In the genomic region with DNA sequence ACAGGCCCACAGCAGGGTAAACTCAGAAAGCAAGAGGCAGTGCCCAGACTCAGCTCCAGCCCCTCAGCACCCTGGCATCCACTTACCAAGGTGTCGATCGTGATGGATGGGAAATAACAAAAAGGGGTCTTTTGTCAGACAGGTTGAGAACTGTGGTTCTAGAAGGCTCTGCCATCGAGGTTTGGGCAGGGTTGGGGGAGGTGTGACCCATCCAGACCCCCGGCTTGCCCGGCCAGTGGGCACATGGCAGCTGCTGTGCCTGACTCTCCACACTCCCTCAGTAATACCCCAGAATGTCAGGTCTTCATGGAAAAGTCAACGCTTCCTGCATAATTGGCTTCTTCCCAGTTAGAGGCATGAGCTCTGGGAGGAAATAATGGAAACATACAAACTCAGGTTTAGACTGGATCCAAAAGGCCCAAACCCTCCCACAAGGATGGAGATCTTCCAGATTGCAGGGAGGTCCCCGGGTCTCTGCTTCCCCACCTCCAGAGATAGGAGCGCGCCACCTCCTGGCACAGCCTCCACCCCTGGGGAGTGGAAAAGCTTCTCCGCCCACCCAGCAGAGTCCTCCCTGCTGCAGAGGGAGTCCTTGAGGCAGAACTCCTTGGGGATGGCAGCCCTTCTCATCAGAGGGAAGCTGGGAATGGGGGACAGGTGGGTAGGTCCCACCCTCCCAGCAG, we compare ENCODE assay signal across 26 cellular contexts.
DNase-seq lines count a peak whose midpoint lies in the region; ATAC-seq, FAIRE-seq and TF ChIP-seq lines count a peak whose summit lies in the region.
"Had no signal": no experiment of that assay in that cellular context is flagged by ENCODE, and none has a peak within 500 bp of the region (broad histone marks: within the 10 kb centered on the region; RNA-seq: fewer than 3 reads in every experiment).

No MANE protein-coding gene starts in this region.

- H4K20me1 ChIP-seq in HepG2 (ENCODE audit: insufficient read depth, low read length): no peaks in the 10 kb centered on the region; the same call in 1 of the 2 replicates

- H3K4me3 ChIP-seq in HepG2 (replicated peaks in 1 of 3; ENCODE audit: insufficient read depth in 1 of 3, low read depth in 2 of 3, low read length in 3 of 3): peak overlapping the region in 1 of 3 experiments; percentile 32; a peak in 1 of 6 replicates
- H3K4me3 ChIP-seq: A549, PC-9, SJSA1 had no signal

- no TSS peak for BruUV-seq in HepG2 (replicated peaks; lab: Mats Ljungman, UMichigan)

- TF ChIP-seq POLR2A in HepG2 (IDR thresholded peaks at IDR 0.05; ENCODE audit: insufficient read depth in 1 of 2, low read depth in 2 of 2, low read length in 2 of 2): no peak

- 0 out of 2 replicates have a peak overlapping the region, but pooled peaks have one; percentile 42 for H3K4me2 ChIP-seq in HepG2 (ENCODE audit: low read depth, low read length)
- H3K4me2 ChIP-seq: A549, PC-9 had no signal

- peak; percentile 13 for DNase-seq in left ventricle myocardium superior
- DNase-seq in left cardiac atrium: no peak
- DNase-seq in T-helper 17 cell: no peak
- DNase-seq in HepG2 (ENCODE audit: low spot score): no peak
- no peak for DNase-seq in glutamatergic neuron
- DNase-seq in D341Med (ENCODE audit: low spot score): no peak
- DNase-seq: Calu3, DMS153, KG1, MM.1S, NCI-H1417, NCI-H1694, NCI-H2081, NCI-H2227 treated with DMSO at 0.1 percent for 48 hours, NCI-H748 treated with DMSO at 0.1 percent for 48 hours, PC-9, T-cell had no signal

- 100% methylated on average over 5 of the region's 10 CpGs for WGBS in HepG2 (ENCODE audit: low lambda C conversion rate)

- H3K9ac ChIP-seq in HepG2 (ENCODE audit: insufficient read depth, low read depth, low read length): no peak overlapping the region

- no peak for TF ChIP-seq RAD21 in HepG2 (CRISPR knock-in tag; IDR thresholded peaks at IDR 0.05)

- H3K27ac Mint-ChIP-seq in T-helper 17 cell (peak overlapping the region; percentile 14), glutamatergic neuron (ENCODE audit: unreplicated experiment) (no peak overlapping the region)
- H3K27ac Mint-ChIP-seq: T-cell had no signal

- H3K27me3 Mint-ChIP-seq in T-helper 17 cell (no peaks in the 10 kb centered on the region), glutamatergic neuron (ENCODE audit: unreplicated experiment) (peaks cover 2% of the 10 kb centered on the region)

- H2AFZ ChIP-seq in HepG2 (ENCODE audit: low read length): no peak overlapping the region
- H2AFZ ChIP-seq: PC-9 had no signal

- intact Hi-C loops in left ventricle myocardium superior (cut with micrococcal nuclease) (no loop called here), left cardiac atrium (cut with DNase I) (no loop called here), HepG2 (cut with micrococcal nuclease; ENCODE audit: unreplicated experiment) (no loop called here)

- in situ Hi-C loops in HepG2 (cut with HindIII; ENCODE audit: extremely low pct_ligation_motif_present, low pct_unique_long_range_greater_than_20kb): no loop called here

- H3K9me3 ChIP-seq in T-helper 17 cell (ENCODE audit: control insufficient read depth, low read length, poor library complexity, severe bottlenecking): no peaks in the 10 kb centered on the region
- H3K9me3 ChIP-seq in HepG2 (ENCODE audit: low read length): no peaks in the 10 kb centered on the region
- H3K9me3 ChIP-seq: A549, SJSA1 had no signal

- CTCF ChIA-PET in HepG2 (lab: Yijun Ruan, JAX; ENCODE audit: low intra/inter-chr PET ratio, low total read pairs): no interaction called here

- POLR2A ChIA-PET in HepG2 (lab: Yijun Ruan, JAX): interaction anchor here (1.0 to 1.4 kb wide), 2 partner anchors 32 to 58 kb away, joined by 3 read pairs; no protein-coding TSS in a partner anchor

- H3K4me1 Mint-ChIP-seq in T-helper 17 cell (peaks cover 4% of the 10 kb centered on the region), glutamatergic neuron (ENCODE audit: low read depth, unreplicated experiment) (peaks cover 7% of the 10 kb centered on the region)
- H3K4me1 Mint-ChIP-seq: CD8-positive, alpha-beta memory T cell had no signal

- no peak for TF ChIP-seq EP300 in HepG2 (IDR thresholded peaks at IDR 0.05; ENCODE audit: low read depth in 2 of 2, low read length in 2 of 2)
- no peak for TF ChIP-seq EP300 in HepG2 (CRISPR knock-in tag; IDR thresholded peaks at IDR 0.05; ENCODE audit: borderline replicate concordance)

- ATAC-seq in left ventricle myocardium superior: no peak
- ATAC-seq in left cardiac atrium: no peak
- no peak for ATAC-seq in T-helper 17 cell
- no peak for ATAC-seq in HepG2
- no peak for ATAC-seq in HG03354 (IDR thresholded peaks at IDR 0.05; ENCODE audit: poor library complexity, severe bottlenecking, unreplicated experiment)
- ATAC-seq: A549, HCT116, T-cell had no signal

- H3K36me3 ChIP-seq in HepG2 (replicated peaks in 1 of 2; ENCODE audit: control insufficient read depth in 1 of 2, insufficient read depth in 2 of 2, low read length in 2 of 2): peaks cover 0 to 9% of the 10 kb centered on the region in 2 experiments; a peak in 1 of 5 replicates
- H3K36me3 ChIP-seq: SJSA1 had no signal

- no peaks in the 10 kb centered on the region for H3K27me3 ChIP-seq in HepG2 (ENCODE audit: control insufficient read depth in 1 of 2, insufficient read depth in 2 of 2, low read length in 2 of 2)
- H3K27me3 ChIP-seq: SJSA1 had no signal

- TF ChIP-seq CTCF in HepG2 (CRISPR knock-in tag; IDR thresholded peaks at IDR 0.05) (no peak), glutamatergic neuron (IDR thresholded peaks at IDR 0.05; ENCODE audit: partially characterized antibody, unreplicated experiment) (no peak)

- H3K36me3 Mint-ChIP-seq in T-helper 17 cell (ENCODE audit: low read depth): no peaks in the 10 kb centered on the region
- no peaks in the 10 kb centered on the region for H3K36me3 Mint-ChIP-seq in glutamatergic neuron (ENCODE audit: unreplicated experiment)
- H3K36me3 Mint-ChIP-seq: CD14-positive monocyte; CD8-positive, alpha-beta memory T cell; T-cell had no signal

- peaks cover 6% of the 10 kb centered on the region for H3K9me3 Mint-ChIP-seq in glutamatergic neuron (ENCODE audit: unreplicated experiment)
- H3K9me3 Mint-ChIP-seq: CD8-positive, alpha-beta memory T cell; T-cell had no signal

- FAIRE-seq in HepG2 (lab: Jason Lieb, UNC): no peak
- FAIRE-seq: A549, GM19239, H1, HTR-8/SVneo had no signal

- H3K4me3 Mint-ChIP-seq in T-helper 17 cell (no peak overlapping the region), glutamatergic neuron (ENCODE audit: unreplicated experiment) (no peak overlapping the region)
- H3K4me3 Mint-ChIP-seq: CD14-positive monocyte; CD8-positive, alpha-beta memory T cell; T-cell had no signal

- H3K79me2 ChIP-seq in HepG2 (ENCODE audit: insufficient read depth, low read length): peaks cover 2% of the 10 kb centered on the region

- peaks cover 40% of the 10 kb centered on the region for H3K4me1 ChIP-seq in HepG2 (ENCODE audit: insufficient read depth, low read length)
- H3K4me1 ChIP-seq: SJSA1 had no signal

- H3K27ac ChIP-seq in HepG2 (ENCODE audit: extremely low read length, insufficient read depth, low read length): peak overlapping the region; percentile 58
- H3K27ac ChIP-seq: A549, PC-9, SJSA1 had no signal

TF ChIP-seq in HepG2, 621 proteins besides CTCF, POLR2A, EP300 and RAD21:
- TF ChIP-seq ZNF432 (CRISPR knock-in tag; IDR thresholded peaks at IDR 0.05; ENCODE audit: borderline replicate concordance): no peak
- TF ChIP-seq ZNF263 (CRISPR knock-in tag; IDR thresholded peaks at IDR 0.05): peak; percentile 64; the same call in 1 of the 2 replicates
